18 cellular contexts compared by ENCODE assay signal in the genomic region with DNA sequence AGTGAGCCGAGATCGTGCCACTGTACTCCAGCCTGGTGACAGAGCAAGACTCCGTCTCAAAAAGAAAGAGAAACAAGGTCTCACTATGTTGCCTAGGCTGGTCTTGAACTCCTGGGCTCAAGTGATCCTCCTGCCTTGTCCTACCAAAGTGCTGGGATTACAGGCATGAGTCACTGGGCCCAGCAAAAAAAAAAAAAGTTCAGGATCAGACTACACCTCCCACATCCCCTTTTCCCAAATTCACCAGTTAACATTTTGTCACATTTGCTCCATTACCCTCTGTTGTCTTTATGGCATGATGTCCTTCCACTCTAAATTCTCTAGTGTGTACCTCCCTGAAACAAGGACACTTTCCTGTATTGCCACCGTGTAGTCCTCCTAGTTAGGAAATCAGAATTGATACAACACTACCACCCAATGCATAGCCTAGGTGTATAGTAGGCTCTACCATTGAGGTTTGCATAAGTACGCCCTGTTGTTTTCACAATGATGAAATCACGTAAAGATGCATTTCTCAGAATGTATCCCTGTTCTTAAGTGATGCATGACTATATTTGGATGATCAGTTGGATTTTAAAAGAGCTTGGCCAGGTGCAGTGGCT. TPM values are rescaled to one million over a fixed set of nuclear protein-coding genes. Genes with fewer than 3 reads are reported as not detected.
DNase-seq lines count a peak whose midpoint lies in the region; ATAC-seq and TF ChIP-seq lines count a peak whose summit lies in the region.
"Had no signal": no experiment of that assay in that cellular context is flagged by ENCODE, and none has a peak within 500 bp of the region (broad histone marks: within the 10 kb centered on the region; RNA-seq: fewer than 3 reads in every experiment).

No MANE protein-coding gene starts in this region.

- peak overlapping the region; percentile 14 to 69 (median 50) for H3K27ac ChIP-seq in gastrocnemius medialis
- H3K27ac ChIP-seq: neural progenitor cell, thoracic aorta, VCaP had no signal

- CTCF ChIA-PET in activated naive CD4-positive, alpha-beta T cell treated with anti-CD3 and anti-CD28 coated beads, Interleukin-2, amount 10 ng/mL, durations not matched to agents 7 days and 5 days (lab: Charles Lee), result no interaction called here
- CTCF ChIA-PET in HEK293T (lab: Yijun Ruan, JAX), result interaction anchor here (1.3 kb wide), 1 partner anchor 19 kb away, joined by 6 read pairs; no protein-coding TSS in a partner anchor

- intact Hi-C loops in gastrocnemius medialis (cut with DNase I; ENCODE audit: low total_unique reads), result no loop called here

- peaks cover 1% of the 10 kb centered on the region for H3K36me3 Mint-ChIP-seq in activated naive CD4-positive, alpha-beta T cell treated with anti-CD3 and anti-CD28 coated beads, Interleukin-2, amount 10 ng/mL, durations not matched to agents 7 days and 5 days
- H3K36me3 Mint-ChIP-seq in effector memory CD8-positive, alpha-beta T cell (ENCODE audit: insufficient read depth), result peaks cover 11% of the 10 kb centered on the region

- H3K4me3 Mint-ChIP-seq in activated naive CD4-positive, alpha-beta T cell treated with anti-CD3 and anti-CD28 coated beads, Interleukin-2, amount 10 ng/mL, durations not matched to agents 7 days and 5 days, result no peak overlapping the region
- no peak overlapping the region for H3K4me3 Mint-ChIP-seq in effector memory CD8-positive, alpha-beta T cell
- H3K4me3 Mint-ChIP-seq: activated T-helper 1 cell treated with anti-CD3 and anti-CD28 coated beads, Interleukin-12 subunit alpha, Interleukin-12 subunit beta, Interleukin-2, Interleukin-4 antibody, amounts not matched to agents 30 ng/mL and 10 ng/mL and 1 ng/mL, durations not matched to agents 14 hours and 24 hours and 36 hours; neural progenitor cell had no signal

- in situ Hi-C loops in gastrocnemius medialis (cut with MboI; ENCODE audit: low sequenced_read_pairs in 4 of 4), result no loop called here

- no peaks in the 10 kb centered on the region for H3K36me3 ChIP-seq in gastrocnemius medialis
- H3K36me3 ChIP-seq: neural progenitor cell, thoracic aorta had no signal

- H3K27ac Mint-ChIP-seq in activated naive CD4-positive, alpha-beta T cell treated with anti-CD3 and anti-CD28 coated beads, Interleukin-2, amount 10 ng/mL, durations not matched to agents 7 days and 5 days, result peak overlapping the region; percentile 2
- peak overlapping the region; percentile 1 to 35 for H3K27ac Mint-ChIP-seq in effector memory CD8-positive, alpha-beta T cell
- H3K27ac Mint-ChIP-seq: activated T-helper 1 cell treated with anti-CD3 and anti-CD28 coated beads, Interleukin-12 subunit alpha, Interleukin-12 subunit beta, Interleukin-2, Interleukin-4 antibody, amounts not matched to agents 30 ng/mL and 10 ng/mL and 1 ng/mL, durations not matched to agents 14 hours and 24 hours and 36 hours; neural progenitor cell had no signal

- H3K4me3 ChIP-seq in gastrocnemius medialis, result no peak overlapping the region
- H3K4me3 ChIP-seq: neural progenitor cell, thoracic aorta had no signal

- no peak for ATAC-seq in effector memory CD8-positive, alpha-beta T cell (replicated peaks)
- ATAC-seq in gastrocnemius medialis, result no peak
- no peak for ATAC-seq in HG03565 (IDR thresholded peaks at IDR 0.05; ENCODE audit: unreplicated experiment)
- ATAC-seq: Right ventricle myocardium inferior had no signal

- TF ChIP-seq POLR2A in gastrocnemius medialis (IDR thresholded peaks at IDR 0.05), result no peak

- DNase-seq in activated naive CD4-positive, alpha-beta T cell treated with anti-CD3 and anti-CD28 coated beads, Interleukin-2, amount 10 ng/mL, durations not matched to agents 7 days and 5 days, result no peak
- no peak for DNase-seq in activated naive CD4-positive, alpha-beta T cell treated with anti-CD3 and anti-CD28 coated beads, Interleukin-2, amount 50 U/mL, for 16 hours
- DNase-seq in HEK293T (ENCODE audit: extremely low spot score) (no peak), gastrocnemius medialis (no peak), kidney glomerular epithelial cell (lab: John Stamatoyannopoulos, UW) (no peak)
- DNase-seq in effector memory CD8-positive, alpha-beta T cell, result no peak
- no peak for DNase-seq in activated effector memory CD4-positive, alpha-beta T cell treated with anti-CD3 and anti-CD28 coated beads, Interleukin-2, amount 50 U/mL, for 16 hours
- DNase-seq: central memory CD4-positive, alpha-beta T cell; erythroblast; GOT3; NCI-H1436 treated with DMSO at 0.1 percent for 48 hours; NCI-H526 treated with DMSO at 0.1 percent for 48 hours had no signal

- no peak for TF ChIP-seq CTCF in gastrocnemius medialis (IDR thresholded peaks at IDR 0.05 in 4 of 5, conservative IDR thresholded peaks at IDR 0.05 in 1 of 5)

- POLR2A ChIA-PET in HEK293T (lab: Yijun Ruan, JAX), result interaction anchor here (0.8 to 1.5 kb wide), 4 partner anchors 9 to 24 kb away, joined by 3 read pairs; a partner anchor contains a TSS

- peaks cover 42 to 48% of the 10 kb centered on the region in 2 donors for H3K4me1 ChIP-seq in gastrocnemius medialis
- H3K4me1 ChIP-seq: neural progenitor cell had no signal

- H3K27me3 ChIP-seq in gastrocnemius medialis, result no peaks in the 10 kb centered on the region
- H3K27me3 ChIP-seq: neural progenitor cell had no signal

- H3K27me3 Mint-ChIP-seq in activated naive CD4-positive, alpha-beta T cell treated with anti-CD3 and anti-CD28 coated beads, Interleukin-2, amount 10 ng/mL, durations not matched to agents 7 days and 5 days, result no peaks in the 10 kb centered on the region
- no peaks in the 10 kb centered on the region for H3K27me3 Mint-ChIP-seq in effector memory CD8-positive, alpha-beta T cell

- H3K4me1 Mint-ChIP-seq in activated naive CD4-positive, alpha-beta T cell treated with anti-CD3 and anti-CD28 coated beads, Interleukin-2, amount 10 ng/mL, durations not matched to agents 7 days and 5 days, result peaks cover 13% of the 10 kb centered on the region
- H3K4me1 Mint-ChIP-seq in effector memory CD8-positive, alpha-beta T cell (ENCODE audit: low read depth in 2 of 2), result peaks cover 13 to 16% of the 10 kb centered on the region in 2 donors
- H3K4me1 Mint-ChIP-seq: neural progenitor cell had no signal

- no peaks in the 10 kb centered on the region for H3K9me3 Mint-ChIP-seq in activated naive CD4-positive, alpha-beta T cell treated with anti-CD3 and anti-CD28 coated beads, Interleukin-2, amount 10 ng/mL, durations not matched to agents 7 days and 5 days
- no peaks in the 10 kb centered on the region for H3K9me3 Mint-ChIP-seq in effector memory CD8-positive, alpha-beta T cell
- H3K9me3 Mint-ChIP-seq: activated T-helper 1 cell treated with anti-CD3 and anti-CD28 coated beads, Interleukin-12 subunit alpha, Interleukin-12 subunit beta, Interleukin-2, Interleukin-4 antibody, amounts not matched to agents 30 ng/mL and 10 ng/mL and 1 ng/mL, durations not matched to agents 14 hours and 24 hours and 36 hours; neural progenitor cell had no signal

- H3K9me3 ChIP-seq in gastrocnemius medialis, result no peaks in the 10 kb centered on the region
- H3K9me3 ChIP-seq: thoracic aorta had no signal

TF ChIP-seq in HEK293T, 16 proteins besides CTCF, POLR2A, EP300 and RAD21:
- TF ChIP-seq ARNT (IDR thresholded peaks at IDR 0.05) (no peak), ZNF384 (IDR thresholded peaks at IDR 0.05) (peak; percentile 81), NFRKB (IDR thresholded peaks at IDR 0.05) (no peak)

RNA-seq across cellular contexts. Expression of a gene that starts 10.7 kb away (rescaled TPM):
- total RNA-seq in gastrocnemius medialis, result 10 to 100 TPM; 21.7 to 55.5 (median 38.0) TPM

RNA-seq across cellular contexts. Expression of a gene that starts 50.7 kb away (rescaled TPM):
- total RNA-seq in gastrocnemius medialis, result 1 to 10 TPM; 1.2 to 2.4 (median 1.2) TPM
